In the genomic region with DNA sequence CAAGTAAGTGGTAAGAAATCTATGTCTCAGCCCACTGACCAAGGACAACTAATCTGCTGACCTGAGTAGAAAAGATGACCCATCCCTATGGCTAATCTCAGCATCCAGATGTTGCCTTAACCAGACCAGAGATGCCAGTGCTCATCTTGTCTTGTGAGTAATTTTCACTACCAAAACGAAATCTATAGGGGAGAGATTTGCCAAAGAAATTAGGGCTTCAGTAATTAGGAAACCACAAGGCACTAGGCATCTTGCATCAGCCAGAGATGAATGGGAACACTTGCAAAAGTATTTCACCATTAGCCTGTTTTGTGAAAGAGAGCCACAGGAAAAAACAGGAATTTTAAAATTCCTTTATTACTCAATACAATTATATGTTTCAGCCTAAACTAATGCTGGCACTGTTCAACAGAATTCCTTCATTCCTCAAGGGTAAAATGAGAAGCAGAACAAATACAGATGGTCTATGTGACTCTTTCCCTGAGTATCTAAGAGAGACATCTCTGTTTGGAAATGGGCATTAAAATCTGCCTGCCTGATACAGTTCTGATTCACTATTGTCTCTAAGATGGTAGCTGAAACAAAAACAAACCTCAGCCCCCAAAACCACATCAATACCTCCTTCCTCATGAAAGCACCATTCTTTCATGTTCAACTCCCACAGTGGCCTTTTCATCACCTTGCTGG, we compare ENCODE assay signal across 10 cellular contexts.
DNase-seq lines count a peak whose midpoint lies in the region; ATAC-seq, FAIRE-seq and TF ChIP-seq lines count a peak whose summit lies in the region.
"Had no signal": no experiment of that assay in that cellular context is flagged by ENCODE, and none has a peak within 500 bp of the region (broad histone marks: within the 10 kb centered on the region; RNA-seq: fewer than 3 reads in every experiment).

No MANE protein-coding gene starts in this region.

- peak; percentile 50 for ATAC-seq in HG03159 (IDR thresholded peaks at IDR 0.05; ENCODE audit: unreplicated experiment)
- ATAC-seq in K562: no peak
- ATAC-seq in GM19035 (IDR thresholded peaks at IDR 0.05; ENCODE audit: unreplicated experiment): no peak
- ATAC-seq in left colon: no peak

- no peaks in the 10 kb centered on the region; a peak in 1 of 5 replicates for H3K27me3 ChIP-seq in K562 (ENCODE audit: control insufficient read depth in 2 of 2, insufficient read depth in 2 of 2, low read length in 2 of 2)

- intact Hi-C loops in K562 (cut with micrococcal nuclease) (loop anchor here (1.0 kb wide), 1 partner anchor 197 kb away; no protein-coding TSS in a partner anchor), left colon (cut with DNase I, micrococcal nuclease) (no loop called here)

- no peak for TF ChIP-seq POLR2A in K562 (conservative IDR thresholded peaks at IDR 0.05)

- no peak overlapping the region for H3K4me2 ChIP-seq in K562 (ENCODE audit: insufficient read depth, low read length)

- H3K79me2 ChIP-seq in K562 (ENCODE audit: control insufficient read depth, insufficient read depth, low read length): no peaks in the 10 kb centered on the region

- no peaks in the 10 kb centered on the region for H3K36me3 ChIP-seq in K562 (ENCODE audit: control insufficient read depth, insufficient read depth, low read length)

- no peak overlapping the region for H2AFZ ChIP-seq in K562 (ENCODE audit: low read depth, low read length)

- TF ChIP-seq EP300 in K562 (IDR thresholded peaks at IDR 0.05; ENCODE audit: low read length): no peak

- POLR2A ChIA-PET in K562 (lab: Yijun Ruan, JAX): no interaction called here

- H3K4me3 ChIP-seq in K562: no peak overlapping the region
- H3K4me3 ChIP-seq in skeletal muscle cell (ENCODE audit: low read depth, low read length): no peak overlapping the region

- no peak for TF ChIP-seq CTCF in K562 (IDR thresholded peaks at IDR 0.05 in 2 of 3, conservative IDR thresholded peaks at IDR 0.05 in 1 of 3; ENCODE audit: insufficient read depth in 2 of 3, low read depth in 1 of 3, low read length in 3 of 3)

- 0% methylated on average over 1 of the region's 1 CpG for WGBS in K562 (ENCODE audit: insufficient coverage, low coverage, missing lambda C conversion rate)

- no TSS peak for BruUV-seq in K562 (replicated peaks; lab: Mats Ljungman, UMichigan)

- no peaks in the 10 kb centered on the region for H3K9me3 ChIP-seq in K562 (replicated peaks; ENCODE audit: control insufficient read depth, insufficient read depth, low read depth, low read length)

- no peaks in the 10 kb centered on the region for H4K20me1 ChIP-seq in K562 (replicated peaks; ENCODE audit: control insufficient read depth, insufficient read depth, low read length)

- no peaks in the 10 kb centered on the region for H3K4me1 ChIP-seq in K562 (replicated peaks in 1 of 2; ENCODE audit: control insufficient read depth in 2 of 2, insufficient read depth in 2 of 2, low read length in 2 of 2)

- no peak overlapping the region for H3K27ac ChIP-seq in K562 (ENCODE audit: extremely low read depth, low read depth, low read length)

- FAIRE-seq in K562 (lab: Jason Lieb, UNC): no peak

- no peak for TF ChIP-seq RAD21 in K562 (CRISPR knock-in tag; conservative IDR thresholded peaks at IDR 0.05 in 1 of 2, IDR thresholded peaks at IDR 0.05 in 1 of 2)

- in situ Hi-C loops in K562 (cut with MboI): no loop called here

- peak; percentile 10 to 11 for DNase-seq in activated CD4-positive, alpha-beta T cell treated with anti-CD3 and anti-CD28 coated beads for 4 hours
- no peak for DNase-seq in activated CD4-positive, alpha-beta T cell treated with anti-CD3 and anti-CD28 coated beads, Interleukin-2, amount 50 U/mL, for 1 hour
- DNase-seq in K562 (ENCODE audit: extremely low read depth in 1 of 4, low spot score in 3 of 4) (no peak), skeletal muscle cell (ENCODE audit: low read depth) (peak; percentile 86), NCI-H82 treated with DMSO at 0.1 percent for 48 hours (lab: John Stamatoyannopoulos, UW; ENCODE audit: unreplicated experiment) (no peak), left colon (no peak)
- DNase-seq: activated effector memory CD4-positive, alpha-beta T cell treated with Interleukin-2 at 50 U/mL for 16 hours; NCI-H526 had no signal

- no peaks in the 10 kb centered on the region for H3K9me1 ChIP-seq in K562 (ENCODE audit: control insufficient read depth, insufficient read depth, low read length)

- CTCF ChIA-PET in K562 (lab: Yijun Ruan, JAX; ENCODE audit: low intra/inter-chr PET ratio): interaction anchor here (1.1 kb wide), 1 partner anchor 561 kb away, joined by 3 read pairs; no protein-coding TSS in a partner anchor

- H3K9ac ChIP-seq in K562 (ENCODE audit: insufficient read depth in 1 of 2, low read depth in 2 of 2, low read length in 2 of 2): no peak overlapping the region

TF ChIP-seq in K562, 482 proteins besides CTCF, POLR2A, EP300 and RAD21:
- TF ChIP-seq CEBPG (CRISPR knock-in tag; IDR thresholded peaks at IDR 0.05) (no peak), CEBPG (tag; conservative IDR thresholded peaks at IDR 0.05 in 1 of 2, IDR thresholded peaks at IDR 0.05 in 1 of 2) (peak; percentile 63 to 64), ZSCAN32 (CRISPR knock-in tag; IDR thresholded peaks at IDR 0.05) (peak; percentile 58; the same call in 1 of the 2 replicates), DLX4 (CRISPR knock-in tag; IDR thresholded peaks at IDR 0.05) (no peak)
TF ChIP-seq in K562: peak in this region for 2.

Comparison
In these comparisons a context has a peak if more than half of its experiments do, and no peak if none do; other contexts are left out.
1. DNase-seq: peak in activated CD4-positive, alpha-beta T cell treated with anti-CD3 and anti-CD28 coated beads for 4 hours (2 of 2) and skeletal muscle cell (single experiment); none in activated CD4-positive, alpha-beta T cell treated with anti-CD3 and anti-CD28 coated beads, Interleukin-2, amount 50 U/mL, for 1 hour (single experiment), K562 (0 of 4), NCI-H82 treated with DMSO at 0.1 percent for 48 hours (single experiment) and left colon (0 of 2).